In the genomic region with DNA sequence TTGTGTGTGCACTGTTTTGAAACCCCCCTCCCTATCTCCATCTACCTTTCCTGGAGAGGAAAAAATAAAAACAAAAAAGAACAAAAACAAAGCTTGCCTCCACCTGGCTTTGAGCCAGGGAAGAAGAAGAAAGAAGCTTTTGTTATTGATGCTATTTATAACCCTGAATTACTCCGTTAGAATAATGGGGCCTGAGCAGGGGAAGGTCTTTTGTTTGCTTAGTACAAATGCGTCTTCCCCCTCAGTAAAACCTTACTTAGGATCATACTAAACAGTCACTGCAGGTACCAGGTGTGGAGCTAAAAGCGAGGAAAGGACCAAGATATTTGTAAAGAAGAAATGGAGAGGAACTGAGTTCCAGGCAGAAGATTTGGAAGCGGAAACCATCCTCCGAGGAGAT, we compare ENCODE assay signal across 20 cellular contexts.
DNase-seq lines count a peak whose midpoint lies in the region; ATAC-seq, FAIRE-seq and TF ChIP-seq lines count a peak whose summit lies in the region.
"Had no signal": no experiment of that assay in that cellular context is flagged by ENCODE, and none has a peak within 500 bp of the region (broad histone marks: within the 10 kb centered on the region; RNA-seq: fewer than 3 reads in every experiment).

No MANE protein-coding gene starts in this region.

- H3K27me3 ChIP-seq in H1 (replicated peaks in 1 of 4; ENCODE audit: control insufficient read depth in 3 of 4, extremely low read depth in 1 of 4, insufficient read depth in 3 of 4, low read length in 3 of 4) (no peaks in the 10 kb centered on the region), neural progenitor cell (no peaks in the 10 kb centered on the region), testis (no peaks in the 10 kb centered on the region)
- H3K27me3 ChIP-seq: Peyer's patch, SJCRH30, suprapubic skin had no signal

- H3K4me3 Mint-ChIP-seq in neural progenitor cell, result no peak overlapping the region
- H3K4me3 Mint-ChIP-seq: CD4-positive, alpha-beta T cell; central memory CD8-positive, alpha-beta T cell; T-cell had no signal

- no peak for FAIRE-seq in H1 (lab: Jason Lieb, UNC)
- FAIRE-seq: islet of Langerhans, TTC549 had no signal

- H3K9me3 Mint-ChIP-seq in neural progenitor cell, result no peaks in the 10 kb centered on the region

- no peaks in the 10 kb centered on the region for H3K4me1 Mint-ChIP-seq in neural progenitor cell
- H3K4me1 Mint-ChIP-seq: central memory CD8-positive, alpha-beta T cell; T-cell had no signal

- peak overlapping the region in 1 of 4 experiments; percentile 40; a peak in 1 of 8 replicates for H3K4me3 ChIP-seq in H1 (ENCODE audit: extremely low read depth in 1 of 4, insufficient read depth in 2 of 4, low read depth in 3 of 4, low read length in 4 of 4)
- H3K4me3 ChIP-seq in neural progenitor cell, result no peak overlapping the region
- no peak overlapping the region for H3K4me3 ChIP-seq in testis
- H3K4me3 ChIP-seq: Peyer's patch, psoas muscle, SJCRH30, suprapubic skin had no signal

- H4K91ac ChIP-seq in H1 (replicated peaks; ENCODE audit: insufficient read length, low read length), result peak overlapping the region; percentile 35

- peak in 1 of 2 experiments; percentile 61; a peak in 1 of 3 replicates for TF ChIP-seq EP300 in H1 (IDR thresholded peaks at IDR 0.05; ENCODE audit: borderline replicate concordance in 1 of 2, low read depth in 2 of 2, low read length in 2 of 2)

- no peak overlapping the region for H2BK5ac ChIP-seq in H1 (ENCODE audit: low read depth, low read length)

- POLR2A ChIA-PET in H1 (lab: Charles Lee; ENCODE audit: partially characterized antibody), result interaction anchor here (1.2 kb wide), 1 partner anchor 9 kb away, joined by 3 read pairs; no protein-coding TSS in a partner anchor

- intact Hi-C loops in testis (cut with DNase I; ENCODE audit: low total_unique reads), result no loop called here

- no peaks in the 10 kb centered on the region for H3K36me3 Mint-ChIP-seq in neural progenitor cell
- H3K36me3 Mint-ChIP-seq: T-cell had no signal

- no peak overlapping the region for H2BK15ac ChIP-seq in H1 (ENCODE audit: low read length)

- no peak overlapping the region for H3K56ac ChIP-seq in H1 (replicated peaks; ENCODE audit: insufficient read length, low read depth, low read length)

- no peak for TF ChIP-seq CTCF in H1 (IDR thresholded peaks at IDR 0.05; ENCODE audit: control extremely low read depth in 1 of 3, insufficient read depth in 1 of 3, low read depth in 1 of 3, low read length in 3 of 3)
- TF ChIP-seq CTCF in neural progenitor cell (IDR thresholded peaks at IDR 0.05), result no peak
- TF ChIP-seq CTCF in testis (IDR thresholded peaks at IDR 0.05), result no peak

- peak; percentile 61 for DNase-seq in NCI-H1105 (lab: John Stamatoyannopoulos, UW)
- peak; percentile 63 for DNase-seq in NCI-H345 treated with DMSO at 0.1 percent for 48 hours (lab: John Stamatoyannopoulos, UW; ENCODE audit: unreplicated experiment)
- DNase-seq in H1 (ENCODE audit: low read depth in 1 of 2, low spot score in 2 of 2), result no peak
- peak; percentile 7 for DNase-seq in neural progenitor cell (ENCODE audit: low spot score)
- DNase-seq in testis, result no peak
- DNase-seq: activated naive CD4-positive, alpha-beta T cell treated with anti-CD3 and anti-CD28 coated beads, Interleukin-2, amount 50 U/mL, for 16 hours; aorta; CD4-positive, alpha-beta T cell; DMS79; Karpas-422; Peyer's patch; psoas muscle; T-cell had no signal

- CTCF ChIA-PET in H1 (lab: Charles Lee; ENCODE audit: partially characterized antibody), result interaction anchor here (1.0 kb wide), 1 partner anchor 123 kb away, joined by 3 read pairs; no protein-coding TSS in a partner anchor

- no peak overlapping the region for H3K9ac ChIP-seq in H1 (replicated peaks in 1 of 4; ENCODE audit: extremely low read depth in 1 of 4, low read depth in 3 of 4, low read length in 3 of 4)
- no peak overlapping the region for H3K9ac ChIP-seq in neural progenitor cell

- no peak overlapping the region for H3K27ac Mint-ChIP-seq in neural progenitor cell
- H3K27ac Mint-ChIP-seq: CD4-positive, alpha-beta T cell; T-cell had no signal

- H2BK120ac ChIP-seq in H1 (replicated peaks; ENCODE audit: low read depth, low read length), result no peak overlapping the region

- ATAC-seq in HG03565 (IDR thresholded peaks at IDR 0.05; ENCODE audit: unreplicated experiment) (no peak), GM21737 (IDR thresholded peaks at IDR 0.05; ENCODE audit: unreplicated experiment) (no peak)
- ATAC-seq: psoas muscle, T-cell had no signal

- no peaks in the 10 kb centered on the region for H3K27me3 Mint-ChIP-seq in neural progenitor cell (ENCODE audit: insufficient read depth, low read depth)
- H3K27me3 Mint-ChIP-seq: CD4-positive, alpha-beta T cell; central memory CD8-positive, alpha-beta T cell; T-cell had no signal

- TF ChIP-seq POLR2A in H1 (IDR thresholded peaks at IDR 0.05; ENCODE audit: control extremely low read depth in 1 of 2, low read depth in 2 of 2, low read length in 2 of 2), result no peak
- no peak for TF ChIP-seq POLR2A in testis (IDR thresholded peaks at IDR 0.05)

- H3K4ac ChIP-seq in H1 (replicated peaks; ENCODE audit: insufficient read length, low read depth, low read length), result no peak overlapping the region

- H2BK20ac ChIP-seq in H1 (ENCODE audit: low read length), result 0 out of 2 replicates have a peak overlapping the region, but pooled peaks have one; percentile 50

- no peaks in the 10 kb centered on the region for H3K79me1 ChIP-seq in H1 (ENCODE audit: low read depth, low read length)

- H3K23me2 ChIP-seq in H1 (ENCODE audit: low read depth, low read length), result no peaks in the 10 kb centered on the region; the same call in 1 of the 2 replicates

- no peak overlapping the region for H2AFZ ChIP-seq in H1 (ENCODE audit: low read length)
- H2AFZ ChIP-seq in neural progenitor cell (replicated peaks), result no peak overlapping the region

- TF ChIP-seq RAD21 in H1 (IDR thresholded peaks at IDR 0.05 in 1 of 2, conservative IDR thresholded peaks at IDR 0.05 in 1 of 2; ENCODE audit: low read depth in 2 of 2, low read length in 2 of 2), result no peak

- no peak overlapping the region; the same call in 1 of the 2 replicates for H3K18ac ChIP-seq in H1 (ENCODE audit: extremely low read depth, low read length)

- H4K20me1 ChIP-seq in H1 (replicated peaks in 1 of 2; ENCODE audit: control insufficient read depth in 1 of 2, insufficient read depth in 2 of 2, low read length in 2 of 2) (no peaks in the 10 kb centered on the region), neural progenitor cell (ENCODE audit: low read depth) (no peaks in the 10 kb centered on the region)

- no peaks in the 10 kb centered on the region for H3K9me3 ChIP-seq in H1 (ENCODE audit: insufficient read depth in 2 of 2, low read depth in 1 of 2, low read length in 1 of 2)
- H3K9me3 ChIP-seq in neural progenitor cell (ENCODE audit: low read depth), result no peaks in the 10 kb centered on the region
- no peaks in the 10 kb centered on the region for H3K9me3 ChIP-seq in testis
- H3K9me3 ChIP-seq: Peyer's patch, psoas muscle, SJCRH30, suprapubic skin had no signal

- 51% methylated on average over 5 of the region's 5 CpGs; no CpG with 5 or more reads in 1 of the 2 experiments for WGBS in H1 (ENCODE audit: extremely low coverage in 1 of 2, insufficient coverage in 1 of 2, insufficient read length in 1 of 2, insufficient replicate concordance in 2 of 2, low coverage in 1 of 2, low lambda C conversion rate in 2 of 2, missing lambda C conversion rate in 1 of 2), 2 experiments
- WGBS in testis, 2 donors, result 43 to 57% methylated on average over 5 of the region's 5 CpGs

- H3F3A ChIP-seq in neural progenitor cell (ENCODE audit: low read depth), result no peaks in the 10 kb centered on the region

- no peak overlapping the region for H4K8ac ChIP-seq in H1 (ENCODE audit: extremely low read depth, insufficient read depth, low read length)

- no peak overlapping the region for H2AK5ac ChIP-seq in H1 (ENCODE audit: low read depth, low read length)

- H3K27ac ChIP-seq in H1 (ENCODE audit: low read depth, low read length) (peak overlapping the region; percentile 11; the same call in 1 of the 2 replicates), neural progenitor cell (no peak overlapping the region), testis (no peak overlapping the region)
- H3K27ac ChIP-seq: Peyer's patch, psoas muscle, SJCRH30, suprapubic skin had no signal

- H3K4me1 ChIP-seq in H1 (replicated peaks in 1 of 4; ENCODE audit: control insufficient read depth in 3 of 4, insufficient read depth in 4 of 4, low read length in 3 of 4) (peaks cover 0 to 3% (median 1%) of the 10 kb centered on the region in 4 experiments; a peak in 3 of 7 replicates), neural progenitor cell (peaks cover 9% of the 10 kb centered on the region), testis (no peaks in the 10 kb centered on the region)
- H3K4me1 ChIP-seq: Peyer's patch, psoas muscle, SJCRH30, suprapubic skin had no signal

- peak overlapping the region; percentile 34 to 47; a peak in 2 of 4 replicates for H3K4me2 ChIP-seq in H1 (ENCODE audit: insufficient read depth in 1 of 2, low read depth in 2 of 2, low read length in 2 of 2)
- peak overlapping the region; percentile 11 for H3K4me2 ChIP-seq in neural progenitor cell

- H3K36me3 ChIP-seq in H1 (ENCODE audit: control insufficient read depth in 2 of 4, insufficient read depth in 4 of 4, low read length in 3 of 4), result no peaks in the 10 kb centered on the region; a peak in 1 of 8 replicates
- H3K36me3 ChIP-seq in neural progenitor cell, result no peaks in the 10 kb centered on the region
- H3K36me3 ChIP-seq in testis (ENCODE audit: low read depth, missing control alignments), result no peaks in the 10 kb centered on the region
- H3K36me3 ChIP-seq: Peyer's patch, SJCRH30, suprapubic skin had no signal

- H2BK12ac ChIP-seq in H1 (ENCODE audit: low read depth, low read length), result peak overlapping the region; percentile 55; the same call in 1 of the 2 replicates

- H3K14ac ChIP-seq in H1 (ENCODE audit: insufficient read length), result no peak overlapping the region

- peak overlapping the region; percentile 59 for H4K5ac ChIP-seq in H1 (ENCODE audit: insufficient read length, low read depth, low read length)

- no peak overlapping the region for H3K23ac ChIP-seq in H1 (ENCODE audit: insufficient read length)

- H3K79me2 ChIP-seq in H1 (ENCODE audit: control insufficient read depth in 1 of 2, insufficient read depth in 2 of 2, low read length in 2 of 2), result no peaks in the 10 kb centered on the region
- no peaks in the 10 kb centered on the region for H3K79me2 ChIP-seq in neural progenitor cell (ENCODE audit: low read depth)

TF ChIP-seq in H1, 55 proteins besides CTCF, POLR2A, EP300 and RAD21 (continues in another document):
- TF ChIP-seq PHF8 (conservative IDR thresholded peaks at IDR 0.05; ENCODE audit: low read depth, low read length), result no peak
- TF ChIP-seq SP4 (IDR thresholded peaks at IDR 0.05; ENCODE audit: low read length), result no peak
- TF ChIP-seq SP1 (IDR thresholded peaks at IDR 0.05; ENCODE audit: low read depth, low read length), result peak; percentile 56
- TF ChIP-seq CHD1 (IDR thresholded peaks at IDR 0.05; ENCODE audit: low read depth, low read length), result no peak

Comparison
In these comparisons a context has a peak if more than half of its experiments do, and no peak if none do; other contexts are left out.
1. DNase-seq: peak in NCI-H1105 (single experiment), NCI-H345 treated with DMSO at 0.1 percent for 48 hours (single experiment) and neural progenitor cell (single experiment); none in H1 (0 of 2) and testis (single experiment).